ENCODE assay signal across 1 cellular context in the genomic region with DNA sequence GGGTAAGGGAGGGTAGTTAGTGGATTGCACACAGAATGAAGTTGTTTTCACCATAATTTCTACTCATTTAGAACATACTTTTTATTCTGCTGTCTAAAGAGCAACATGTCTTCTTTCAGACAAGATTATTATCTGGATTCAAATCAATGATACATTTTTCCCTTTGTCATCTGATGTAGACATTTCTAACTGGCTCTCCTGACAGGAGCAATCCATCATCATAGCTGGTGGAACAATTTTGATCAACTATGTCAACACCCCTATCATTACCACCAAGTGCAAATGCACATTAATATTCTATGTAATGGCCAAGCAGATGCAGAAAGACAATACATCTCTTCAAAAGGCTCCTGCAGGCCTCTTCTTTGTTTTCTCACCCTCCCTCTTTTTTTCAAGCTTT.
TF ChIP-seq lines count a peak whose summit lies in the region.

No MANE protein-coding gene starts in this region.

TF ChIP-seq in GM23338, 12 proteins besides CTCF, POLR2A, EP300 and RAD21 (continued from another document):
- TF ChIP-seq, protein P1, sequence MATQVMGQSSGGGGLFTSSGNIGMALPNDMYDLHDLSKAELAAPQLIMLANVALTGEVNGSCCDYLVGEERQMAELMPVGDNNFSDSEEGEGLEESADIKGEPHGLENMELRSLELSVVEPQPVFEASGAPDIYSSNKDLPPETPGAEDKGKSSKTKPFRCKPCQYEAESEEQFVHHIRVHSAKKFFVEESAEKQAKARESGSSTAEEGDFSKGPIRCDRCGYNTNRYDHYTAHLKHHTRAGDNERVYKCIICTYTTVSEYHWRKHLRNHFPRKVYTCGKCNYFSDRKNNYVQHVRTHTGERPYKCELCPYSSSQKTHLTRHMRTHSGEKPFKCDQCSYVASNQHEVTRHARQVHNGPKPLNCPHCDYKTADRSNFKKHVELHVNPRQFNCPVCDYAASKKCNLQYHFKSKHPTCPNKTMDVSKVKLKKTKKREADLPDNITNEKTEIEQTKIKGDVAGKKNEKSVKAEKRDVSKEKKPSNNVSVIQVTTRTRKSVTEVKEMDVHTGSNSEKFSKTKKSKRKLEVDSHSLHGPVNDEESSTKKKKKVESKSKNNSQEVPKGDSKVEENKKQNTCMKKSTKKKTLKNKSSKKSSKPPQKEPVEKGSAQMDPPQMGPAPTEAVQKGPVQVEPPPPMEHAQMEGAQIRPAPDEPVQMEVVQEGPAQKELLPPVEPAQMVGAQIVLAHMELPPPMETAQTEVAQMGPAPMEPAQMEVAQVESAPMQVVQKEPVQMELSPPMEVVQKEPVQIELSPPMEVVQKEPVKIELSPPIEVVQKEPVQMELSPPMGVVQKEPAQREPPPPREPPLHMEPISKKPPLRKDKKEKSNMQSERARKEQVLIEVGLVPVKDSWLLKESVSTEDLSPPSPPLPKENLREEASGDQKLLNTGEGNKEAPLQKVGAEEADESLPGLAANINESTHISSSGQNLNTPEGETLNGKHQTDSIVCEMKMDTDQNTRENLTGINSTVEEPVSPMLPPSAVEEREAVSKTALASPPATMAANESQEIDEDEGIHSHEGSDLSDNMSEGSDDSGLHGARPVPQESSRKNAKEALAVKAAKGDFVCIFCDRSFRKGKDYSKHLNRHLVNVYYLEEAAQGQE (IDR thresholded peaks at IDR 0.05; ENCODE audit: unreplicated experiment): no peak
- TF ChIP-seq ZNF331 (CRISPR knock-in tag; IDR thresholded peaks at IDR 0.05; ENCODE audit: low read depth): no peak
- TF ChIP-seq POLR2AphosphoS5 (IDR thresholded peaks at IDR 0.05; ENCODE audit: low read depth): no peak
- no peak for TF ChIP-seq EZH2phosphoT487 (IDR thresholded peaks at IDR 0.05; ENCODE audit: unreplicated experiment)
- TF ChIP-seq, protein P2, sequence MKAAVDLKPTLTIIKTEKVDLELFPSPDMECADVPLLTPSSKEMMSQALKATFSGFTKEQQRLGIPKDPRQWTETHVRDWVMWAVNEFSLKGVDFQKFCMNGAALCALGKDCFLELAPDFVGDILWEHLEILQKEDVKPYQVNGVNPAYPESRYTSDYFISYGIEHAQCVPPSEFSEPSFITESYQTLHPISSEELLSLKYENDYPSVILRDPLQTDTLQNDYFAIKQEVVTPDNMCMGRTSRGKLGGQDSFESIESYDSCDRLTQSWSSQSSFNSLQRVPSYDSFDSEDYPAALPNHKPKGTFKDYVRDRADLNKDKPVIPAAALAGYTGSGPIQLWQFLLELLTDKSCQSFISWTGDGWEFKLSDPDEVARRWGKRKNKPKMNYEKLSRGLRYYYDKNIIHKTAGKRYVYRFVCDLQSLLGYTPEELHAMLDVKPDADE (IDR thresholded peaks at IDR 0.05): no peak
